ENCODE assay signal across 8 cellular contexts in the genomic region with DNA sequence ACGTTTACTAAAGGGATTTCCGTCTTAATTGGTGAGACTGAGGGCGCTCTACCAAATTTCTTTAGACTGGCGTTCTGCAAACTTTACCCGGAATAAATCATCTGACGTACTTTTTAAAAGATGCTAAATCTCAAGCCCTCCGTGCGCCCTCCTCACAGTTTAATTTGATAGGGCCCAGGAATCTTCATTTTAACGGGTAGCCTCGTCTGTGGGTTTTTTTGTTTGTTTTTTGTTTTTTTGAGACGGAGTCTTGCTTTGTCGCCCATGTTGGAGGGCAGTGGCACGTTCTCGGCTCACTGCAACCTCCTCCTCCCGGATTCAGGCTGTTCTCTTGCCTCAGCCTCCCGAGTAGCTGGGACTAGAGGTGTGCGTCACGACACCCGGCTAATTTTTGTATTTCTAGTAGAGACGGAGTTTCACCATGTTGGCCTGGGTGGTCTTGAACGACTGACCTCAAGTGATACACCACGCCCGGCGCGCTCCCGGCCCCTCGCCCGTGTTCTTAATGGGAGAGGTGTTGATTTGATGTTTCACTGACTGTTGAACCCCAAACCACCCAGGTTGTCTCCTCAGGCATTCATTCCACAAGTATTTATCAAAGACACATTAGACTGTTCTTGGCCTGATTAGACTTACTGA. TPM values are rescaled to one million over a fixed set of nuclear protein-coding genes. Genes with fewer than 3 reads are reported as not detected.
A peak's percentile ranks its signal among the peaks of the same experiment; 100 is the strongest.
DNase-seq lines count a peak whose midpoint lies in the region; ATAC-seq and TF ChIP-seq lines count a peak whose summit lies in the region.

No MANE protein-coding gene starts in this region.

- TF ChIP-seq CTCF in GM12865 (IDR thresholded peaks at IDR 0.05; ENCODE audit: insufficient read depth, low read depth, low read length, missing control alignments) = no peak
- TF ChIP-seq CTCF in fibroblast of villous mesenchyme (IDR thresholded peaks at IDR 0.05; ENCODE audit: insufficient read depth, low read depth, low read length) = no peak

- H3K9me3 ChIP-seq in T-helper 17 cell (ENCODE audit: control insufficient read depth, low read length, poor library complexity, severe bottlenecking) = no peaks in the 10 kb centered on the region

- ATAC-seq in T-helper 17 cell (no peak), sciatic nerve (no peak), HG02852 (IDR thresholded peaks at IDR 0.05; ENCODE audit: unreplicated experiment) (no peak)

- peak overlapping the region; percentile 94 for H3K27ac Mint-ChIP-seq in T-helper 17 cell

- peak overlapping the region; percentile 88 for H3K4me3 Mint-ChIP-seq in T-helper 17 cell

- H3K4me3 ChIP-seq in GM12865 (ENCODE audit: low read depth, low read length) (peak overlapping the region; percentile 89), fibroblast of villous mesenchyme (ENCODE audit: low read depth, low read length) (peak overlapping the region; percentile 96)

- H3K27me3 Mint-ChIP-seq in T-helper 17 cell = no peaks in the 10 kb centered on the region

- DNase-seq in GM12865 (ENCODE audit: low read depth) (no peak), T-helper 17 cell (no peak), fibroblast of villous mesenchyme (ENCODE audit: low read depth) (no peak), sciatic nerve (ENCODE audit: low spot score) (peak; percentile 58), COLO668 (lab: John Stamatoyannopoulos, UW; ENCODE audit: unreplicated experiment) (no peak), posterior vena cava (ENCODE audit: low spot score) (no peak), AG20443 (ENCODE audit: low spot score) (no peak)

- intact Hi-C loops in sciatic nerve (cut with DNase I) (no loop called here), posterior vena cava (cut with DNase I) (loop anchor here in 1 of 2 donors (10.0 kb wide), 1 partner anchor 67 kb away; the partner anchor contains the start of gene C16orf46)

- peaks cover 2% of the 10 kb centered on the region for H3K36me3 Mint-ChIP-seq in T-helper 17 cell (ENCODE audit: low read depth)

- H3K4me1 Mint-ChIP-seq in T-helper 17 cell = peaks cover 32% of the 10 kb centered on the region

RNA-seq across cellular contexts. Expression of gene CENPN, which starts 1.3 kb away (rescaled TPM):
- total RNA-seq in T-helper 17 cell = 10 to 100 TPM in 1 of 2 donors, 1 to 10 TPM in 1; 8.8 to 14.8 TPM
- total RNA-seq in fibroblast of villous mesenchyme = 44.5 and 64.8 TPM in 2 replicates
- 3.9 TPM for total RNA-seq in sciatic nerve
- 1 to 10 TPM; 4.2 to 6.4 TPM for total RNA-seq in posterior vena cava

RNA-seq across cellular contexts. Expression of gene CMC2, which starts 1.6 kb away (rescaled TPM):
- total RNA-seq in T-helper 17 cell (10 to 100 TPM; 78.3 to 86.6 TPM), fibroblast of villous mesenchyme (28.0 and 30.7 TPM in 2 replicates), sciatic nerve (39.1 TPM), posterior vena cava (10 to 100 TPM; 34.8 to 46.1 TPM)

RNA-seq across cellular contexts. Expression of gene ATMIN, which starts 27.4 kb away (rescaled TPM):
- 10 to 100 TPM; 31.3 to 31.5 TPM for total RNA-seq in T-helper 17 cell
- total RNA-seq in fibroblast of villous mesenchyme = 36.4 and 54.0 TPM in 2 replicates
- total RNA-seq in sciatic nerve = 27.9 TPM
- total RNA-seq in posterior vena cava = 10 to 100 TPM; 24.8 to 27.3 TPM
